13 cellular contexts compared by ENCODE assay signal in the genomic region with DNA sequence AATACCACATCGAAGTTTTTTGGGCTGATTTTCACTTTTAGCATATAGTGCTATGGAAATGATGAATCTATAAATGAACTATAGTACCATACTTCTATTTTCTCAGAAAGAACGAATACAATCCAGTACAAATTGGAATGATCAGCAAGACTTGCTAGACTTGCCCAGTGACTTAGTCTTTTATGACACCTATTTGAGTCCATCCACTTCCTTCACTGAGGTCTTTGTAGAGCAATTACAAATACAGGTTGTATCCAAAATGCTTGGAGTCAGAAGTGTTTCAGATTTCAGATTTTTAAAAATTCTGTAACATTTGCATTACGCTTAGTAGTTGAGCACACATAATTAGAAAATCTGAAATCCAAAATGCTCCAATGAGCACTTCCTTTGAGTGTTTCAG.
DNase-seq lines count a peak whose midpoint lies in the region; ATAC-seq, FAIRE-seq and TF ChIP-seq lines count a peak whose summit lies in the region.
"Had no signal": no experiment of that assay in that cellular context is flagged by ENCODE, and none has a peak within 500 bp of the region (broad histone marks: within the 10 kb centered on the region; RNA-seq: fewer than 3 reads in every experiment).

No MANE protein-coding gene starts in this region.

- no peak overlapping the region for H3K4me3 Mint-ChIP-seq in central memory CD8-positive, alpha-beta T cell

- no peaks in the 10 kb centered on the region for H3K27me3 ChIP-seq in sigmoid colon

- H3K79me2 ChIP-seq in OCI-LY7 (ENCODE audit: insufficient read depth, low read depth, low read length): peaks cover 100% of the 10 kb centered on the region

- no peaks in the 10 kb centered on the region for H3K9me3 ChIP-seq in OCI-LY7 (ENCODE audit: low read length)
- no peaks in the 10 kb centered on the region for H3K9me3 ChIP-seq in sigmoid colon

- H3K27ac ChIP-seq in OCI-LY7 (ENCODE audit: low read depth, low read length, poor library complexity, severe bottlenecking) (peak overlapping the region; percentile 55), sigmoid colon (peak overlapping the region; percentile 33 to 83 (median 78))
- H3K27ac ChIP-seq: parathyroid adenoma had no signal

- 18 to 74% methylated on average over 3 of the region's 3 CpGs for WGBS in sigmoid colon, 2 donors

- peaks cover 2% of the 10 kb centered on the region for H3K36me3 Mint-ChIP-seq in central memory CD8-positive, alpha-beta T cell (ENCODE audit: insufficient read depth)

- no peaks in the 10 kb centered on the region for H3K9me3 Mint-ChIP-seq in central memory CD8-positive, alpha-beta T cell

- ATAC-seq in central memory CD8-positive, alpha-beta T cell (replicated peaks; ENCODE audit: extremely low read depth, poor library complexity, severe bottlenecking): no peak
- no peak for ATAC-seq in GM19397 (IDR thresholded peaks at IDR 0.05; ENCODE audit: unreplicated experiment)

- no peak for DNase-seq in GM18507 (ENCODE audit: extremely low spot score, insufficient read length, low read depth)
- no peak for DNase-seq in OCI-LY7 (ENCODE audit: low spot score)
- DNase-seq in central memory CD8-positive, alpha-beta T cell (ENCODE audit: low spot score in 2 of 2): no peak
- DNase-seq in sigmoid colon: no peak
- no peak for DNase-seq in NCI-H1930 (lab: John Stamatoyannopoulos, UW)
- DNase-seq in D721Med (ENCODE audit: insufficient read length, low spot score): no peak
- DNase-seq: activated CD8-positive, alpha-beta memory T cell treated with anti-CD3 and anti-CD28 coated beads for 24 hours; caudate nucleus; GOT3; islet precursor cell; NCI-H510A treated with DMSO at 0.1 percent for 48 hours had no signal

- H3K4me2 ChIP-seq in OCI-LY7 (ENCODE audit: low read length): peak overlapping the region; percentile 1; the same call in 1 of the 2 replicates

- H3K4me1 ChIP-seq in OCI-LY7 (ENCODE audit: insufficient read depth, low read length, poor library complexity, severe bottlenecking): peaks cover 69% of the 10 kb centered on the region
- H3K4me1 ChIP-seq in sigmoid colon: peaks cover 0 to 80% (median 66%) of the 10 kb centered on the region in 4 donors
- H3K4me1 ChIP-seq: parathyroid adenoma had no signal

- FAIRE-seq in GM18507 (lab: Jason Lieb, UNC) (peak; percentile 38), D721Med (lab: Jason Lieb, UNC) (no peak)

- POLR2A ChIA-PET in OCI-LY7 (lab: Charles Lee): interaction anchor here (0.6 to 4.0 kb wide), 3 partner anchors 18 to 470 kb away, joined by 3 to 25 read pairs (median 15); no protein-coding TSS in a partner anchor

- H3K9me2 ChIP-seq in OCI-LY7 (ENCODE audit: insufficient read depth, low read length): no peaks in the 10 kb centered on the region

- H2AFZ ChIP-seq in OCI-LY7 (ENCODE audit: low read length): no peak overlapping the region
- H2AFZ ChIP-seq: parathyroid adenoma had no signal

- H3K27me3 Mint-ChIP-seq in central memory CD8-positive, alpha-beta T cell: no peaks in the 10 kb centered on the region

- BruUV-seq in OCI-LY7 (replicated peaks; lab: Mats Ljungman, UMichigan): no TSS peak

- no peak overlapping the region for H3K4me3 ChIP-seq in OCI-LY7 (ENCODE audit: low read depth, low read length, poor library complexity, severe bottlenecking)
- no peak overlapping the region for H3K4me3 ChIP-seq in sigmoid colon

- peaks cover 41% of the 10 kb centered on the region for H3K4me1 Mint-ChIP-seq in central memory CD8-positive, alpha-beta T cell

- peak overlapping the region; percentile 79 for H3K27ac Mint-ChIP-seq in central memory CD8-positive, alpha-beta T cell (ENCODE audit: low read depth)

- CTCF ChIA-PET in OCI-LY7 (lab: Charles Lee; ENCODE audit: unreplicated experiment): no interaction called here

- intact Hi-C loops in OCI-LY7 (cut with micrococcal nuclease; ENCODE audit: unreplicated experiment) (no loop called here), sigmoid colon (cut with DNase I) (no loop called here)

- H3K36me3 ChIP-seq in OCI-LY7 (ENCODE audit: insufficient read depth, low read length) (peaks cover 22% of the 10 kb centered on the region), sigmoid colon (no peaks in the 10 kb centered on the region)

- TF ChIP-seq CTCF in OCI-LY7 (conservative IDR thresholded peaks at IDR 0.05; ENCODE audit: low read length): no peak
- TF ChIP-seq CTCF in sigmoid colon (IDR thresholded peaks at IDR 0.05): no peak
- TF ChIP-seq CTCF in D721Med (IDR thresholded peaks at IDR 0.05; ENCODE audit: insufficient read depth, missing control alignments): no peak

- no peak for TF ChIP-seq POLR2A in sigmoid colon (IDR thresholded peaks at IDR 0.05)

- no peak for TF ChIP-seq EP300 in sigmoid colon (IDR thresholded peaks at IDR 0.05)

- peaks cover 56% of the 10 kb centered on the region for H4K20me1 ChIP-seq in OCI-LY7 (ENCODE audit: insufficient read depth, low read length)
